10 cellular contexts compared by ENCODE assay signal in genomic region chr7:130957140-130957513, GRCh38.
DNase-seq lines count a peak whose midpoint lies in the region; ATAC-seq and TF ChIP-seq lines count a peak whose summit lies in the region.
"Had no signal": no experiment of that assay in that cellular context is flagged by ENCODE, and none has a peak within 500 bp of the region (broad histone marks: within the 10 kb centered on the region; RNA-seq: fewer than 3 reads in every experiment).

No MANE protein-coding gene starts in this region.

- H2BK120ac ChIP-seq in mesenchymal stem cell (ENCODE audit: low read depth, low read length) = no peak overlapping the region

- no peak overlapping the region for H3K4ac ChIP-seq in mesenchymal stem cell (ENCODE audit: low read depth in 1 of 2, low read length in 2 of 2)

- no peak overlapping the region for H3K23ac ChIP-seq in mesenchymal stem cell (ENCODE audit: low read length in 2 of 2)

- ATAC-seq in CD4-positive, CD25-positive, alpha-beta regulatory T cell (ENCODE audit: low read depth in 2 of 2) = peak in 1 of 2 donors; percentile 35
- ATAC-seq in GM23338 = peak; percentile 36; the same call in 1 of the 3 replicates
- ATAC-seq: HepG2 had no signal

- no CpG with 5 or more reads among the region's 2 CpGs for WGBS in mesenchymal stem cell

- H3K9me3 ChIP-seq in CD4-positive, CD25-positive, alpha-beta regulatory T cell (ENCODE audit: control insufficient read depth in 2 of 2, low read length in 2 of 2) = no peaks in the 10 kb centered on the region
- no peaks in the 10 kb centered on the region for H3K9me3 ChIP-seq in mesenchymal stem cell (ENCODE audit: control insufficient read depth, low read length)
- H3K9me3 ChIP-seq: sigmoid colon had no signal

- H2BK5ac ChIP-seq in mesenchymal stem cell (ENCODE audit: low read depth, low read length, poor library complexity, severe bottlenecking) = peak overlapping the region; percentile 3

- peaks cover 12% of the 10 kb centered on the region for H3K79me1 ChIP-seq in mesenchymal stem cell (replicated peaks; ENCODE audit: low read length, poor library complexity, severe bottlenecking)

- no peaks in the 10 kb centered on the region for H4K20me1 ChIP-seq in GM23338 (replicated peaks; ENCODE audit: insufficient read depth)

- no peaks in the 10 kb centered on the region for H3K9me3 Mint-ChIP-seq in CD4-positive, CD25-positive, alpha-beta regulatory T cell
- peaks cover 9% of the 10 kb centered on the region; the same call in 2 of the 3 replicates for H3K9me3 Mint-ChIP-seq in GM23338

- H3K9me2 ChIP-seq in GM23338 (ENCODE audit: insufficient read depth) = no peaks in the 10 kb centered on the region

- TF ChIP-seq CTCF in GM23338 (conservative IDR thresholded peaks at IDR 0.05; ENCODE audit: low read depth in 2 of 2) = no peak

- DNase-seq in CD4-positive, CD25-positive, alpha-beta regulatory T cell = peak; percentile 50 to 63 (median 61)
- DNase-seq in GM23338 (ENCODE audit: low spot score) (no peak), T-helper 22 cell (ENCODE audit: low read depth) (peak; percentile 50), mesenchymal stem cell (no peak), SHP77 treated with DMSO at 0.1 percent for 48 hours (lab: John Stamatoyannopoulos, UW) (no peak), cerebellar nuclear complex (lab: John Stamatoyannopoulos, UW) (no peak), Ammon's horn (ENCODE audit: low spot score) (no peak)
- DNase-seq: sigmoid colon had no signal

- H3K27ac ChIP-seq in CD4-positive, CD25-positive, alpha-beta regulatory T cell (ENCODE audit: insufficient read depth, low read length, poor library complexity, severe bottlenecking) = peak overlapping the region; percentile 97
- H3K27ac ChIP-seq in GM23338 (ENCODE audit: low read depth) (no peak overlapping the region), mesenchymal stem cell (ENCODE audit: low read length, poor library complexity, severe bottlenecking) (no peak overlapping the region)
- H3K27ac ChIP-seq: sigmoid colon had no signal

- no peak overlapping the region for H3K18ac ChIP-seq in mesenchymal stem cell (ENCODE audit: low read depth in 1 of 2, low read length in 2 of 2)

- H3K9ac ChIP-seq in mesenchymal stem cell (ENCODE audit: low read length) = peak overlapping the region; percentile 57

- H3K4me3 ChIP-seq in CD4-positive, CD25-positive, alpha-beta regulatory T cell (ENCODE audit: low read depth, low read length) = peak overlapping the region; percentile 98
- H3K4me3 ChIP-seq in GM23338 (no peak overlapping the region), mesenchymal stem cell (ENCODE audit: insufficient read depth in 1 of 2, low read depth in 1 of 2, low read length in 2 of 2) (peak overlapping the region in 1 of 2 experiments; percentile 31)
- H3K4me3 ChIP-seq: sigmoid colon had no signal

- no peaks in the 10 kb centered on the region for H3F3A ChIP-seq in GM23338 (replicated peaks; ENCODE audit: low read depth)

- H2AFZ ChIP-seq in GM23338 (no peak overlapping the region), mesenchymal stem cell (ENCODE audit: low read depth, low read length) (no peak overlapping the region)

- H3K79me2 ChIP-seq in GM23338 (replicated peaks; ENCODE audit: insufficient read depth) = peaks cover 5% of the 10 kb centered on the region; the same call in 1 of the 2 replicates

- no peaks in the 10 kb centered on the region for H3K27me3 ChIP-seq in CD4-positive, CD25-positive, alpha-beta regulatory T cell (ENCODE audit: control insufficient read depth, insufficient read depth, low read length)
- no peaks in the 10 kb centered on the region for H3K27me3 ChIP-seq in GM23338 (ENCODE audit: insufficient read depth)
- no peaks in the 10 kb centered on the region for H3K27me3 ChIP-seq in mesenchymal stem cell (ENCODE audit: control insufficient read depth in 1 of 2, insufficient read depth in 1 of 2, low read length in 2 of 2)
- H3K27me3 ChIP-seq: sigmoid colon had no signal

- H2AK5ac ChIP-seq in mesenchymal stem cell (ENCODE audit: low read length, severe bottlenecking) = no peak overlapping the region

- peaks cover 95% of the 10 kb centered on the region for H3K4me1 ChIP-seq in CD4-positive, CD25-positive, alpha-beta regulatory T cell (ENCODE audit: control insufficient read depth, insufficient read depth, low read length, poor library complexity, severe bottlenecking)
- peaks cover 14% of the 10 kb centered on the region for H3K4me1 ChIP-seq in GM23338 (ENCODE audit: insufficient read depth)
- H3K4me1 ChIP-seq in mesenchymal stem cell (ENCODE audit: control insufficient read depth, insufficient read depth, low read depth, low read length) = peaks cover 7% of the 10 kb centered on the region

- peaks cover 13% of the 10 kb centered on the region for H3K36me3 ChIP-seq in CD4-positive, CD25-positive, alpha-beta regulatory T cell (ENCODE audit: control insufficient read depth, insufficient read depth, low read length)
- H3K36me3 ChIP-seq in GM23338 (ENCODE audit: insufficient read depth) = no peaks in the 10 kb centered on the region; the same call in 1 of the 2 replicates
- H3K36me3 ChIP-seq in mesenchymal stem cell (ENCODE audit: control insufficient read depth in 1 of 2, insufficient read depth in 2 of 2, low read depth in 1 of 2, low read length in 2 of 2) = peaks cover 0 to 75% of the 10 kb centered on the region in 2 experiments

- no peaks in the 10 kb centered on the region for H3K27me3 Mint-ChIP-seq in CD4-positive, CD25-positive, alpha-beta regulatory T cell
- peaks cover 10% of the 10 kb centered on the region for H3K27me3 Mint-ChIP-seq in GM23338 (ENCODE audit: insufficient read depth, low read depth, poor library complexity)

- H4K8ac ChIP-seq in mesenchymal stem cell (ENCODE audit: low read length) = no peak overlapping the region

- H4K91ac ChIP-seq in mesenchymal stem cell (ENCODE audit: low read length) = no peak overlapping the region

- H3K36me3 Mint-ChIP-seq in CD4-positive, CD25-positive, alpha-beta regulatory T cell = peaks cover 12% of the 10 kb centered on the region
- peaks cover 29% of the 10 kb centered on the region for H3K36me3 Mint-ChIP-seq in GM23338 (ENCODE audit: low read depth)

- H2BK12ac ChIP-seq in mesenchymal stem cell (ENCODE audit: low read length in 2 of 2) = no peak overlapping the region

- H3K4me3 Mint-ChIP-seq in CD4-positive, CD25-positive, alpha-beta regulatory T cell = peak overlapping the region in 3 of 4 donors; percentile 71 to 95 (median 84)
- H3K4me3 Mint-ChIP-seq in GM23338 = no peak overlapping the region
- H3K4me3 Mint-ChIP-seq: mesothelial cell of epicardium had no signal

- H3K14ac ChIP-seq in mesenchymal stem cell (ENCODE audit: low read length in 2 of 2) = no peak overlapping the region

- H3K27ac Mint-ChIP-seq in CD4-positive, CD25-positive, alpha-beta regulatory T cell = peak overlapping the region in 2 of 3 donors; percentile 94 to 96
- no peak overlapping the region for H3K27ac Mint-ChIP-seq in GM23338
- H3K27ac Mint-ChIP-seq: mesothelial cell of epicardium had no signal

- H2BK15ac ChIP-seq in mesenchymal stem cell (ENCODE audit: low read depth, poor library complexity, severe bottlenecking) = no peak overlapping the region

- H3K4me2 ChIP-seq in GM23338 (no peak overlapping the region), mesenchymal stem cell (ENCODE audit: low read length, poor library complexity, severe bottlenecking) (no peak overlapping the region)

- peaks cover 34 to 95% (median 59%) of the 10 kb centered on the region in 4 donors for H3K4me1 Mint-ChIP-seq in CD4-positive, CD25-positive, alpha-beta regulatory T cell
- H3K4me1 Mint-ChIP-seq in GM23338 = peaks cover 34% of the 10 kb centered on the region

TF ChIP-seq in GM23338, 12 proteins besides CTCF, POLR2A, EP300 and RAD21 (continues in another document):
- TF ChIP-seq ZNF114 (CRISPR knock-in tag; IDR thresholded peaks at IDR 0.05) (no peak), CREB1 (CRISPR knock-in tag; IDR thresholded peaks at IDR 0.05; ENCODE audit: low read depth) (no peak), EZH2phosphoT487 (IDR thresholded peaks at IDR 0.05; ENCODE audit: unreplicated experiment) (no peak), EZH2 (IDR thresholded peaks at IDR 0.05; ENCODE audit: low read depth, unreplicated experiment) (no peak)

Comparison
In these comparisons a context has a peak if more than half of its experiments do, and no peak if none do; other contexts are left out.
1. DNase-seq: peak in CD4-positive, CD25-positive, alpha-beta regulatory T cell (3 of 3) and T-helper 22 cell (single experiment); none in GM23338 (single experiment), mesenchymal stem cell (single experiment), SHP77 treated with DMSO at 0.1 percent for 48 hours (single experiment), cerebellar nuclear complex (0 of 2) and Ammon's horn (single experiment).